ENCODE assay signal across 1 cellular context in the genomic region with DNA sequence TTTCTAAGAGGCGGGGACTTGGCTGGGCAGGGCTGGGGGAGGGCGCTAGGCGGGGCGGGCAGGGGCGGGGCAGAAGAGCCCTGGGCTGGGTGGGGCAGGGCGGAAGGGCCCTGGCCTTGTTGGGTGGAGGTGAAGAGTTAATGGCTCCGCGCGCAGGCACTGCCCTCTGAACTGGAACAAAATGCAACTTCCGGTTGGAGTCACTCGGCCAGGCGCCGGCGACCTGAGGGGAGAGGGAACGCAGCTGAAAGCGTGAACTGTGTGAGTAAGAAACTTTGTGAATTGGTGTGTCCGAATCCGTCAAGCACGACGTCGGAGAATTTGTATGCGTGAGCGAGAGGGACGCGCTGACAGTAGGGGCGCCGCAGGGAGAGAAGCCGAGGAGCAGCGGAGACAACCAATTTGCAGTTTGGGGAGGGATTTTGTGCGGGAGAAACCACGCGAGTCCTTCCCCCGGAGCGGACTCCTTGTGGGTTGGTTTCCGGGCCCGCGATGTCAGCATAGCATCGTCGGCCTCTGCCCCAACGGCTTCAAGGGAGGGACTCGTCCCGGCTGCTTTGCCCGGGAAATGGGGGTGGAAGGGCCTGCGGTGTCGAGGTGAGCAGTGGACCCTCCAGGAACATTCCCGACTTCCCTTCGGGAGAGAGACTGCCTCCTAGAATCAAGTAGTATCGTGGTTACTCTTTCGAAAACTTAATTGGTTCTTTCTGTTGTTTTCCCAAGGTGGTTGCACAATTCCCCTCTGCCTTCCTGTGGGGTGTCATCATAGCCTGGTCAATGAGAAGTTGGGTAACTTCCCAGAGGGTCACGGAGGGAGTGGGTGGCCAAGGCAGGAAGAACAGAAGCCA.
A peak's percentile ranks its signal among the peaks of the same experiment; 100 is the strongest.
TF ChIP-seq lines count a peak whose summit lies in the region.

A gene with protein sequence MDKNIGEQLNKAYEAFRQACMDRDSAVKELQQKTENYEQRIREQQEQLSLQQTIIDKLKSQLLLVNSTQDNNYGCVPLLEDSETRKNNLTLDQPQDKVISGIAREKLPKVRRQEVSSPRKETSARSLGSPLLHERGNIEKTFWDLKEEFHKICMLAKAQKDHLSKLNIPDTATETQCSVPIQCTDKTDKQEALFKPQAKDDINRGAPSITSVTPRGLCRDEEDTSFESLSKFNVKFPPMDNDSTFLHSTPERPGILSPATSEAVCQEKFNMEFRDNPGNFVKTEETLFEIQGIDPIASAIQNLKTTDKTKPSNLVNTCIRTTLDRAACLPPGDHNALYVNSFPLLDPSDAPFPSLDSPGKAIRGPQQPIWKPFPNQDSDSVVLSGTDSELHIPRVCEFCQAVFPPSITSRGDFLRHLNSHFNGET (plus strand): TSS at position 203 of the 848 bp plus-strand sequence. CDS start 19,235 bp downstream, outside the sequence.

TF ChIP-seq in SK-N-SH, 30 proteins besides CTCF, POLR2A, EP300 and RAD21 (continued from another document):
- TF ChIP-seq, protein P1, sequence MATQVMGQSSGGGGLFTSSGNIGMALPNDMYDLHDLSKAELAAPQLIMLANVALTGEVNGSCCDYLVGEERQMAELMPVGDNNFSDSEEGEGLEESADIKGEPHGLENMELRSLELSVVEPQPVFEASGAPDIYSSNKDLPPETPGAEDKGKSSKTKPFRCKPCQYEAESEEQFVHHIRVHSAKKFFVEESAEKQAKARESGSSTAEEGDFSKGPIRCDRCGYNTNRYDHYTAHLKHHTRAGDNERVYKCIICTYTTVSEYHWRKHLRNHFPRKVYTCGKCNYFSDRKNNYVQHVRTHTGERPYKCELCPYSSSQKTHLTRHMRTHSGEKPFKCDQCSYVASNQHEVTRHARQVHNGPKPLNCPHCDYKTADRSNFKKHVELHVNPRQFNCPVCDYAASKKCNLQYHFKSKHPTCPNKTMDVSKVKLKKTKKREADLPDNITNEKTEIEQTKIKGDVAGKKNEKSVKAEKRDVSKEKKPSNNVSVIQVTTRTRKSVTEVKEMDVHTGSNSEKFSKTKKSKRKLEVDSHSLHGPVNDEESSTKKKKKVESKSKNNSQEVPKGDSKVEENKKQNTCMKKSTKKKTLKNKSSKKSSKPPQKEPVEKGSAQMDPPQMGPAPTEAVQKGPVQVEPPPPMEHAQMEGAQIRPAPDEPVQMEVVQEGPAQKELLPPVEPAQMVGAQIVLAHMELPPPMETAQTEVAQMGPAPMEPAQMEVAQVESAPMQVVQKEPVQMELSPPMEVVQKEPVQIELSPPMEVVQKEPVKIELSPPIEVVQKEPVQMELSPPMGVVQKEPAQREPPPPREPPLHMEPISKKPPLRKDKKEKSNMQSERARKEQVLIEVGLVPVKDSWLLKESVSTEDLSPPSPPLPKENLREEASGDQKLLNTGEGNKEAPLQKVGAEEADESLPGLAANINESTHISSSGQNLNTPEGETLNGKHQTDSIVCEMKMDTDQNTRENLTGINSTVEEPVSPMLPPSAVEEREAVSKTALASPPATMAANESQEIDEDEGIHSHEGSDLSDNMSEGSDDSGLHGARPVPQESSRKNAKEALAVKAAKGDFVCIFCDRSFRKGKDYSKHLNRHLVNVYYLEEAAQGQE (IDR thresholded peaks at IDR 0.05; ENCODE audit: low read depth, low read length) = peak; percentile 85
- no peak for TF ChIP-seq IRF3 (IDR thresholded peaks at IDR 0.05; ENCODE audit: low read depth, low read length)
- no peak for TF ChIP-seq GATA2 (CRISPR knock-in tag; IDR thresholded peaks at IDR 0.05)
- no peak for TF ChIP-seq RFX5 (IDR thresholded peaks at IDR 0.05; ENCODE audit: low read length)
- TF ChIP-seq NRF1 (IDR thresholded peaks at IDR 0.05; ENCODE audit: low read depth, low read length) = peak; percentile 45; the same call in 1 of the 2 replicates
- TF ChIP-seq NFIC (IDR thresholded peaks at IDR 0.05; ENCODE audit: borderline replicate concordance) = 0 out of 2 replicates have a peak, but pooled peaks have one; percentile 7
- TF ChIP-seq TAF1 (IDR thresholded peaks at IDR 0.05; ENCODE audit: borderline replicate concordance, low read depth, low read length) = peak; percentile 100
- no peak; the same call in 1 of the 2 replicates for TF ChIP-seq RXRA (IDR thresholded peaks at IDR 0.05; ENCODE audit: borderline replicate concordance, low read depth)
- TF ChIP-seq TEAD4 (IDR thresholded peaks at IDR 0.05; ENCODE audit: borderline replicate concordance, insufficient read depth) = no peak
